In the genomic region with DNA sequence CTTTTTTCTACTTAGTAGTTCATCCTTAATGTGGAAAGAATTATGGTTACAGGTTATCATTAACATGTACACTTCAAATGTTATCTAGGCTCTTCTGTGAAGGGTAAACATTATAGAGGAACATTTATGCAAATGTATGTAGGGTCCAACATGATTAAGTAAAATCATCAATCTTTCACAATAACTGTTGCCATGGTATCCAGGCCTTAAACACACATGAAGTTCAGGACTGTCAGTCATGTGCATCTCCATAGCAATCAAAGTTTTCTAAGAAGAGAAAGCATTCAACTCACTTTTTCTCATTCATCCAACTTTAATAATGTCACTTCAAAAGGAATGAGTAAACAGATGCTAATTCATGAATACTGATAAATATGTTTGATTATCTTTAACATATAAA, we compare ENCODE assay signal across 19 cellular contexts.
DNase-seq lines count a peak whose midpoint lies in the region; ATAC-seq, FAIRE-seq and TF ChIP-seq lines count a peak whose summit lies in the region.
"Had no signal": no experiment of that assay in that cellular context is flagged by ENCODE, and none has a peak within 500 bp of the region (broad histone marks: within the 10 kb centered on the region; RNA-seq: fewer than 3 reads in every experiment).

No MANE protein-coding gene starts in this region.

- H3K36me3 Mint-ChIP-seq in mesothelial cell of epicardium, result no peaks in the 10 kb centered on the region
- H3K36me3 Mint-ChIP-seq in natural killer cell, result peaks cover 6% of the 10 kb centered on the region

- TF ChIP-seq RAD21 in GM12878 (IDR thresholded peaks at IDR 0.05; ENCODE audit: insufficient read depth, low read depth, low read length), result no peak

- no TSS peak for BruUV-seq in GM12878 (replicated peaks; lab: Mats Ljungman, UMichigan)

- H3K4me1 ChIP-seq in HEK293 (ENCODE audit: control insufficient read depth, insufficient read depth, low read length) (peaks cover 21% of the 10 kb centered on the region; the same call in 1 of the 2 replicates), GM12878 (ENCODE audit: control insufficient read depth, insufficient read depth, low read length) (no peaks in the 10 kb centered on the region)

- no peaks in the 10 kb centered on the region for H3K9me3 Mint-ChIP-seq in mesothelial cell of epicardium
- no peaks in the 10 kb centered on the region for H3K9me3 Mint-ChIP-seq in natural killer cell
- H3K9me3 Mint-ChIP-seq: CD14-positive monocyte; H9; T-helper 1 cell treated with Interleukin-12 subunit alpha and Interleukin-12 subunit beta and Interleukin-4 antibody, amounts not matched to agents 30 μg/mL and 1 μg/mL, for 36 hours had no signal

- no peak overlapping the region for H3K9ac ChIP-seq in GM12878 (ENCODE audit: control insufficient read depth, insufficient read depth, low read length)

- in situ Hi-C loops in GM12878 (cut with MboI), result no loop called here

- no peak for TF ChIP-seq EP300 in GM12878 (IDR thresholded peaks at IDR 0.05; ENCODE audit: borderline replicate concordance in 1 of 2, control insufficient read depth in 1 of 2, low read depth in 2 of 2, low read length in 2 of 2)

- H3K36me3 ChIP-seq in HEK293 (ENCODE audit: control insufficient read depth in 2 of 2, insufficient read depth in 1 of 2, low read length in 2 of 2) (no peaks in the 10 kb centered on the region), GM12878 (ENCODE audit: control insufficient read depth in 2 of 2, insufficient read depth in 2 of 2, low read length in 1 of 2) (no peaks in the 10 kb centered on the region; a peak in 1 of 4 replicates)

- peak; percentile 76 for ATAC-seq in HG03354 (IDR thresholded peaks at IDR 0.05; ENCODE audit: poor library complexity, severe bottlenecking, unreplicated experiment)
- no peak for ATAC-seq in GM12878
- ATAC-seq in natural killer cell, result no peak

- intact Hi-C loops in GM12878 (cut with micrococcal nuclease; ENCODE audit: unreplicated experiment), result no loop called here
- intact Hi-C loops in natural killer cell (cut with micrococcal nuclease), result no loop called here

- FAIRE-seq in GM12878 (lab: Jason Lieb, UNC), result peak; percentile 44
- FAIRE-seq: GM19239 had no signal

- H3K4me2 ChIP-seq in GM12878 (ENCODE audit: control insufficient read depth, insufficient read depth), result no peak overlapping the region

- H4K20me1 ChIP-seq in GM12878 (ENCODE audit: control insufficient read depth, insufficient read depth), result no peaks in the 10 kb centered on the region

- TF ChIP-seq CTCF in HEK293 (tag by site-specific recombination; IDR thresholded peaks at IDR 0.05), result no peak
- no peak for TF ChIP-seq CTCF in GM12878 (IDR thresholded peaks at IDR 0.05 in 2 of 3, conservative IDR thresholded peaks at IDR 0.05 in 1 of 3; ENCODE audit: control insufficient read depth in 2 of 3, extremely low read depth in 1 of 3, insufficient read depth in 1 of 3, low read depth in 3 of 3, low read length in 3 of 3)
- no peak for TF ChIP-seq CTCF in mesothelial cell of epicardium (IDR thresholded peaks at IDR 0.05; ENCODE audit: unreplicated experiment)
- no peak for TF ChIP-seq CTCF in natural killer cell (IDR thresholded peaks at IDR 0.05)

- no peak overlapping the region for H3K4me3 Mint-ChIP-seq in mesothelial cell of epicardium
- no peak overlapping the region for H3K4me3 Mint-ChIP-seq in natural killer cell
- H3K4me3 Mint-ChIP-seq: CD14-positive monocyte; H9; T-helper 1 cell treated with Interleukin-12 subunit alpha and Interleukin-12 subunit beta and Interleukin-4 antibody, amounts not matched to agents 30 μg/mL and 1 μg/mL, for 36 hours had no signal

- H3K79me2 ChIP-seq in GM12878 (ENCODE audit: control insufficient read depth, insufficient read depth, low read length), result no peaks in the 10 kb centered on the region

- H3K27ac Mint-ChIP-seq in mesothelial cell of epicardium, result peak overlapping the region; percentile 14
- H3K27ac Mint-ChIP-seq in natural killer cell, result peak overlapping the region in 1 of 2 donors; percentile 11
- H3K27ac Mint-ChIP-seq: T-helper 1 cell treated with Interleukin-12 subunit alpha and Interleukin-12 subunit beta and Interleukin-4 antibody, amounts not matched to agents 30 μg/mL and 1 μg/mL, for 36 hours had no signal

- no peaks in the 10 kb centered on the region for H3K27me3 ChIP-seq in GM12878 (replicated peaks in 1 of 2; ENCODE audit: control insufficient read depth in 2 of 2, insufficient read depth in 2 of 2, low read length in 1 of 2)

- SMC1A ChIA-PET in GM12878 (lab: Charles Lee; ENCODE audit: uncharacterized antibody, unreplicated experiment), result interaction anchor here (4.4 kb wide), 1 partner anchor 13 kb away, joined by 28 read pairs; no protein-coding TSS in a partner anchor

- H2AFZ ChIP-seq in GM12878 (ENCODE audit: control insufficient read depth, low read depth, low read length), result no peak overlapping the region

- H3K27ac ChIP-seq in HEK293 (ENCODE audit: extremely low read depth, low read depth, low read length) (no peak overlapping the region), GM12878 (ENCODE audit: control insufficient read depth, insufficient read depth) (no peak overlapping the region)

- no peaks in the 10 kb centered on the region for H3K9me3 ChIP-seq in HEK293 (ENCODE audit: control insufficient read depth, insufficient read depth, low read depth, low read length)
- H3K9me3 ChIP-seq in GM12878 (replicated peaks; ENCODE audit: control insufficient read depth, insufficient read depth, low read length), result no peaks in the 10 kb centered on the region

- H3K27me3 Mint-ChIP-seq in mesothelial cell of epicardium (ENCODE audit: low read depth) (no peaks in the 10 kb centered on the region), natural killer cell (ENCODE audit: low read depth in 2 of 2) (no peaks in the 10 kb centered on the region)

- DNase-seq in GM12878 (ENCODE audit: low read depth, low spot score) (no peak), mesothelial cell of epicardium (ENCODE audit: low spot score in 2 of 2, unreplicated experiment in 2 of 2) (no peak), T-helper 9 cell (no peak), natural killer cell (no peak), hepatic stellate cell (ENCODE audit: low spot score) (no peak), GF-D8 (lab: John Stamatoyannopoulos, UW) (no peak)
- DNase-seq: DMS153, EL, H9, IMR-90, Kasumi-1, MM.1S, NCI-H2081, SHP77 had no signal

- H3K4me1 Mint-ChIP-seq in mesothelial cell of epicardium, result peaks cover 26% of the 10 kb centered on the region
- peaks cover 0 to 2% of the 10 kb centered on the region in 2 donors for H3K4me1 Mint-ChIP-seq in natural killer cell
- H3K4me1 Mint-ChIP-seq: CD14-positive monocyte had no signal

- RAD21 ChIA-PET in GM12878 (lab: Charles Lee; ENCODE audit: unreplicated experiment), result no interaction called here

- POLR2A ChIA-PET in HEK293 (lab: Yijun Ruan, JAX) (no interaction called here), GM12878 (lab: Charles Lee) (no interaction called here)

- CTCF ChIA-PET in HEK293 (lab: Yijun Ruan, JAX) (interaction anchor here (0.6 kb wide), 1 partner anchor 1033 kb away, joined by 3 read pairs; no protein-coding TSS in a partner anchor), GM12878 (lab: Yijun Ruan, JAX) (no interaction called here)

- no peak overlapping the region for H3K4me3 ChIP-seq in HEK293 (ENCODE audit: low read depth, low read length)
- H3K4me3 ChIP-seq in GM12878, result no peak overlapping the region

- TF ChIP-seq POLR2A in GM12878 (IDR thresholded peaks at IDR 0.05; ENCODE audit: low read depth, low read length), result no peak

TF ChIP-seq in HEK293, 187 proteins besides CTCF, POLR2A, EP300 and RAD21:
- TF ChIP-seq SCRT2 (tag by site-specific recombination; IDR thresholded peaks at IDR 0.05) (peak; percentile 23; the same call in 1 of the 2 replicates), ZNF600 (tag by site-specific recombination; IDR thresholded peaks at IDR 0.05) (no peak), PRDM6 (tag by site-specific recombination; IDR thresholded peaks at IDR 0.05) (peak; percentile 14; the same call in 1 of the 2 replicates)

TF ChIP-seq in GM12878, 131 proteins besides CTCF, POLR2A, EP300 and RAD21:
- TF ChIP-seq CBFB (IDR thresholded peaks at IDR 0.05; ENCODE audit: low read depth), result no peak
- TF ChIP-seq JUND (IDR thresholded peaks at IDR 0.05; ENCODE audit: low read depth, low read length), result no peak
- TF ChIP-seq PBX3 (IDR thresholded peaks at IDR 0.05; ENCODE audit: insufficient replicate concordance, low read depth, low read length), result peak; percentile 71
- TF ChIP-seq, protein P1, sequence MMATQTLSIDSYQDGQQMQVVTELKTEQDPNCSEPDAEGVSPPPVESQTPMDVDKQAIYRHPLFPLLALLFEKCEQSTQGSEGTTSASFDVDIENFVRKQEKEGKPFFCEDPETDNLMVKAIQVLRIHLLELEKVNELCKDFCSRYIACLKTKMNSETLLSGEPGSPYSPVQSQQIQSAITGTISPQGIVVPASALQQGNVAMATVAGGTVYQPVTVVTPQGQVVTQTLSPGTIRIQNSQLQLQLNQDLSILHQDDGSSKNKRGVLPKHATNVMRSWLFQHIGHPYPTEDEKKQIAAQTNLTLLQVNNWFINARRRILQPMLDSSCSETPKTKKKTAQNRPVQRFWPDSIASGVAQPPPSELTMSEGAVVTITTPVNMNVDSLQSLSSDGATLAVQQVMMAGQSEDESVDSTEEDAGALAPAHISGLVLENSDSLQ (IDR thresholded peaks at IDR 0.05), result peak; percentile 90
- no peak for TF ChIP-seq ZNF217 (IDR thresholded peaks at IDR 0.05)
TF ChIP-seq in GM12878: peak in this region for 2.

Comparison
In these comparisons a context has a peak if more than half of its experiments do, and no peak if none do; other contexts are left out.
1. Of the 9 proteins assayed by ChIP-seq in both HEK293 and GM12878: peak only in HEK293: none; only in GM12878: PBX3; in both: none; in neither: 8.